ENCODE assay signal across 7 cellular contexts in genomic region chr12:52119398-52120254, GRCh38. TPM values are rescaled to one million over a fixed set of nuclear protein-coding genes. Genes with fewer than 3 reads are reported as not detected.
DNase-seq lines count a peak whose midpoint lies in the region; ATAC-seq and TF ChIP-seq lines count a peak whose summit lies in the region.

No MANE protein-coding gene starts in this region.

- no peaks in the 10 kb centered on the region for H3K9me3 Mint-ChIP-seq in dendritic cell treated with granulocyte-macrophage colony-stimulating factor and Interleukin-4, amounts not matched to agents 40 ng/mL and 50 ng/mL, for 4 days
- no peaks in the 10 kb centered on the region for H3K9me3 Mint-ChIP-seq in nephron

- 30% methylated on average over 7 of the region's 23 CpGs; no CpG with 5 or more reads in 1 of the 2 experiments for WGBS in IMR-90 (ENCODE audit: extremely low coverage in 2 of 2, insufficient read length in 1 of 2), 2 experiments
- whole genome bisulfite sequencing in gastroesophageal sphincter (ENCODE audit: low coverage in 1 of 2), 2 donors = 37 to 60% methylated on average over 2 to 6 of the region's 23 CpGs

- no peak for ATAC-seq in IMR-90 (ENCODE audit: low read depth)
- ATAC-seq in T-helper 17 cell = peak; percentile 78
- ATAC-seq in gastroesophageal sphincter = no peak

- intact Hi-C loops in IMR-90 (cut with micrococcal nuclease) = no loop called here
- intact Hi-C loops in dendritic cell treated with granulocyte-macrophage colony-stimulating factor and Interleukin-4, amounts not matched to agents 40 ng/mL and 50 ng/mL, for 4 days (cut with micrococcal nuclease) = loop anchor here (2.0 to 5.0 kb wide), 2 partner anchors 15 to 37 kb away; no protein-coding TSS in a partner anchor

- in situ Hi-C loops in IMR-90 (cut with MboI; ENCODE audit: low sequenced_read_pairs) = loop anchor here (5.0 kb wide), 1 partner anchor 97 kb away; no protein-coding TSS in a partner anchor

- H3K9ac ChIP-seq in IMR-90 (ENCODE audit: low read depth, low read length) = no peak overlapping the region

- H3K4me1 Mint-ChIP-seq in T-helper 17 cell = peaks cover 9% of the 10 kb centered on the region
- peaks cover 46% of the 10 kb centered on the region for H3K4me1 Mint-ChIP-seq in dendritic cell treated with granulocyte-macrophage colony-stimulating factor and Interleukin-4, amounts not matched to agents 40 ng/mL and 50 ng/mL, for 4 days (ENCODE audit: low read depth)
- H3K4me1 Mint-ChIP-seq in nephron = peaks cover 17% of the 10 kb centered on the region

- H3K23ac ChIP-seq in IMR-90 (ENCODE audit: low read depth, low read length) = no peak overlapping the region

- H3K27me3 Mint-ChIP-seq in T-helper 17 cell (peaks cover 10% of the 10 kb centered on the region), nephron (ENCODE audit: low read depth) (peaks cover 59% of the 10 kb centered on the region)
- peaks cover 48% of the 10 kb centered on the region for H3K27me3 Mint-ChIP-seq in dendritic cell treated with granulocyte-macrophage colony-stimulating factor and Interleukin-4, amounts not matched to agents 40 ng/mL and 50 ng/mL, for 4 days

- peak; percentile 32; the same call in 1 of the 2 replicates for TF ChIP-seq CTCF in IMR-90 (conservative IDR thresholded peaks at IDR 0.05; ENCODE audit: low read depth, low read length)
- TF ChIP-seq CTCF in nephron (IDR thresholded peaks at IDR 0.05; ENCODE audit: unreplicated experiment in 3 of 3) = peak; percentile 44 to 62 (median 51)
- peak in 1 of 4 experiments; percentile 46 for TF ChIP-seq CTCF in gastroesophageal sphincter (IDR thresholded peaks at IDR 0.05)

- H4K5ac ChIP-seq in IMR-90 (ENCODE audit: low read depth, low read length) = no peak overlapping the region

- H3K4me1 ChIP-seq in IMR-90 (ENCODE audit: control insufficient read depth, insufficient read depth, low read length) (no peaks in the 10 kb centered on the region), gastroesophageal sphincter (peaks cover 0 to 11% (median 3%) of the 10 kb centered on the region in 3 donors)

- H3K27me3 ChIP-seq in IMR-90 (ENCODE audit: control insufficient read depth, insufficient read depth, low read length) = peaks cover 3% of the 10 kb centered on the region
- H3K27me3 ChIP-seq in gastroesophageal sphincter = peaks cover 61% of the 10 kb centered on the region

- no peak overlapping the region for H3K27ac ChIP-seq in IMR-90 (ENCODE audit: insufficient read depth, low read length)
- H3K27ac ChIP-seq in gastroesophageal sphincter = no peak overlapping the region

- H2BK20ac ChIP-seq in IMR-90 (ENCODE audit: low read depth, low read length) = no peak overlapping the region

- H3K18ac ChIP-seq in IMR-90 (ENCODE audit: low read depth, low read length) = no peak overlapping the region

- H3K4ac ChIP-seq in IMR-90 (ENCODE audit: low read depth, low read length) = no peak overlapping the region

- TF ChIP-seq RAD21 in IMR-90 (IDR thresholded peaks at IDR 0.05; ENCODE audit: low read length) = no peak

- DNase-seq in EL (peak; percentile 20), IMR-90 (no peak), T-helper 17 cell (peak in 2 of 3 donors; percentile 15 to 24), A172 (ENCODE audit: low spot score) (no peak)

- H4K20me1 ChIP-seq in IMR-90 (ENCODE audit: insufficient read depth, low read length) = no peaks in the 10 kb centered on the region

- H3K4me3 Mint-ChIP-seq in T-helper 17 cell (peak overlapping the region; percentile 41), nephron (no peak overlapping the region)
- peak overlapping the region; percentile 37 for H3K4me3 Mint-ChIP-seq in dendritic cell treated with granulocyte-macrophage colony-stimulating factor and Interleukin-4, amounts not matched to agents 40 ng/mL and 50 ng/mL, for 4 days

- H2AK5ac ChIP-seq in IMR-90 (ENCODE audit: low read depth, low read length) = no peak overlapping the region

- H2BK120ac ChIP-seq in IMR-90 (ENCODE audit: low read depth, low read length) = no peak overlapping the region

- H3K27ac Mint-ChIP-seq in T-helper 17 cell (peak overlapping the region; percentile 47), nephron (peak overlapping the region in 2 of 3 experiments; percentile 65 to 96)
- peak overlapping the region; percentile 68 for H3K27ac Mint-ChIP-seq in dendritic cell treated with granulocyte-macrophage colony-stimulating factor and Interleukin-4, amounts not matched to agents 40 ng/mL and 50 ng/mL, for 4 days

- no peaks in the 10 kb centered on the region for H3K36me3 ChIP-seq in IMR-90 (ENCODE audit: control insufficient read depth, insufficient read depth, low read length)
- H3K36me3 ChIP-seq in gastroesophageal sphincter = no peaks in the 10 kb centered on the region

- no peaks in the 10 kb centered on the region for H3K9me1 ChIP-seq in IMR-90 (ENCODE audit: insufficient read depth, low read length)

- peak overlapping the region; percentile 2 for H2AFZ ChIP-seq in IMR-90 (replicated peaks; ENCODE audit: low read length, poor library complexity)

- no peaks in the 10 kb centered on the region for H3K9me3 ChIP-seq in IMR-90 (ENCODE audit: control insufficient read depth, insufficient read depth, low read length)
- no peaks in the 10 kb centered on the region for H3K9me3 ChIP-seq in T-helper 17 cell (ENCODE audit: control insufficient read depth, low read length, poor library complexity, severe bottlenecking)
- H3K9me3 ChIP-seq in gastroesophageal sphincter = no peaks in the 10 kb centered on the region

- H4K8ac ChIP-seq in IMR-90 (ENCODE audit: low read depth in 2 of 2, low read length in 2 of 2) = no peak overlapping the region

- H2BK15ac ChIP-seq in IMR-90 (ENCODE audit: low read depth, low read length) = no peak overlapping the region

- TF ChIP-seq EP300 in gastroesophageal sphincter (IDR thresholded peaks at IDR 0.05) = no peak

- H2BK5ac ChIP-seq in IMR-90 (ENCODE audit: low read depth, low read length, poor library complexity, severe bottlenecking) = no peak overlapping the region

- no peak overlapping the region for H3K56ac ChIP-seq in IMR-90 (ENCODE audit: extremely low read depth, insufficient read depth, low read length)

- H3K4me3 ChIP-seq in IMR-90 (ENCODE audit: insufficient read depth, low read depth, low read length) (no peak overlapping the region), gastroesophageal sphincter (no peak overlapping the region)

- no peak overlapping the region for H3K4me2 ChIP-seq in IMR-90 (ENCODE audit: low read depth, low read length)

- TF ChIP-seq POLR2A in IMR-90 (IDR thresholded peaks at IDR 0.05; ENCODE audit: low read depth, low read length) = no peak
- TF ChIP-seq POLR2A in gastroesophageal sphincter (IDR thresholded peaks at IDR 0.05) = no peak

- no peak overlapping the region for H2AK9ac ChIP-seq in IMR-90 (replicated peaks; ENCODE audit: low read depth, low read length, poor library complexity)

- BruUV-seq in IMR-90 (replicated peaks; lab: Mats Ljungman, UMichigan) = no TSS peak

- no peak overlapping the region for H4K91ac ChIP-seq in IMR-90 (ENCODE audit: insufficient read depth, low read depth, low read length)

- no peak overlapping the region for H3K14ac ChIP-seq in IMR-90 (replicated peaks; ENCODE audit: low read depth, low read length)

- CTCF ChIA-PET in IMR-90 (lab: Yijun Ruan, JAX) = interaction anchor here (4.9 kb wide), 1 partner anchor 94 kb away, joined by 35 read pairs; no protein-coding TSS in a partner anchor

- POLR2A ChIA-PET in IMR-90 (lab: Charles Lee; ENCODE audit: unreplicated experiment) = no interaction called here

- H3K36me3 Mint-ChIP-seq in T-helper 17 cell (ENCODE audit: low read depth) (no peaks in the 10 kb centered on the region), nephron (ENCODE audit: low read depth) (no peaks in the 10 kb centered on the region)
- no peaks in the 10 kb centered on the region for H3K36me3 Mint-ChIP-seq in dendritic cell treated with granulocyte-macrophage colony-stimulating factor and Interleukin-4, amounts not matched to agents 40 ng/mL and 50 ng/mL, for 4 days (ENCODE audit: low read depth)

- dilution Hi-C loops in IMR-90 (cut with HindIII; ENCODE audit: low sequenced_read_pairs, unreplicated experiment) = no loop called here

- H3K79me1 ChIP-seq in IMR-90 (ENCODE audit: low read depth in 1 of 2, low read length in 2 of 2) = no peaks in the 10 kb centered on the region

TF ChIP-seq in IMR-90, 13 proteins besides CTCF, POLR2A, EP300 and RAD21 (continues in another document):
- TF ChIP-seq MAZ (IDR thresholded peaks at IDR 0.05; ENCODE audit: borderline replicate concordance, low read depth, low read length) = no peak
- no peak for TF ChIP-seq CEBPB (IDR thresholded peaks at IDR 0.05; ENCODE audit: low read depth, low read length)
- TF ChIP-seq FOS (IDR thresholded peaks at IDR 0.05; ENCODE audit: low read depth, low read length) = no peak
- TF ChIP-seq MAFK (IDR thresholded peaks at IDR 0.05; ENCODE audit: low read depth, low read length) = no peak
- no peak for TF ChIP-seq CHD1 (IDR thresholded peaks at IDR 0.05; ENCODE audit: low read depth, low read length)
- no peak for TF ChIP-seq USF2 (IDR thresholded peaks at IDR 0.05; ENCODE audit: low read depth, low read length)
- no peak for TF ChIP-seq NFE2L2 (IDR thresholded peaks at IDR 0.05; ENCODE audit: low read depth, low read length)
- TF ChIP-seq SMC3 (IDR thresholded peaks at IDR 0.05; ENCODE audit: low read depth, low read length) = no peak
- no peak for TF ChIP-seq RCOR1 (IDR thresholded peaks at IDR 0.05; ENCODE audit: insufficient replicate concordance, low read length)
- TF ChIP-seq RFX5 (IDR thresholded peaks at IDR 0.05; ENCODE audit: low read depth, low read length) = no peak

RNA-seq across cellular contexts. Expression of gene SMIM41, which starts 40.1 kb away (rescaled TPM):
- total RNA-seq in IMR-90 (2012; rRNA removed) (not detected in 2 replicates), T-helper 17 cell (not detected), gastroesophageal sphincter (10 to 100 TPM in 1 of 4 donors, 1 to 10 TPM in 3; 4.0 to 12.8 (median 4.6) TPM)
- not detected in 2 replicates for polyA plus RNA-seq in IMR-90 (2012; rRNA removed)
- 0.04 and 0.17 TPM in 2 replicates for polyA plus RNA-seq in IMR-90 (2012; cell fraction: cytosol; rRNA removed)
- 0.14 and 0.45 TPM in 2 replicates for polyA plus RNA-seq in IMR-90 (2012; cell fraction: nucleus; rRNA removed; ENCODE audit: low replicate concordance)
- total RNA-seq in A172 (2014; rRNA removed; shearing (Covaris generic)) = not detected in 2 replicates

RNA-seq across cellular contexts. Expression of gene ATG101, which starts 49.8 kb away (rescaled TPM):
- total RNA-seq in IMR-90 (2012; rRNA removed) (158 and 167 TPM in 2 replicates), T-helper 17 cell (10 to 100 TPM; 22.0 to 30.2 TPM), gastroesophageal sphincter (10 to 100 TPM; 36.7 to 60.2 (median 52.6) TPM)
- polyA plus RNA-seq in IMR-90 (2012; rRNA removed) = 93.9 and 113 TPM in 2 replicates
- polyA plus RNA-seq in IMR-90 (2012; cell fraction: cytosol; rRNA removed) = 181 and 193 TPM in 2 replicates
- polyA plus RNA-seq in IMR-90 (2012; cell fraction: nucleus; rRNA removed; ENCODE audit: low replicate concordance) = 267 and 321 TPM in 2 replicates
- 70.3 and 74.7 TPM in 2 replicates for total RNA-seq in A172 (2014; rRNA removed; shearing (Covaris generic))

Comparison
In these comparisons a context has a peak if more than half of its experiments do, and no peak if none do; other contexts are left out.
1. DNase-seq: peak in EL (single experiment) and T-helper 17 cell (2 of 3); none in IMR-90 (single experiment) and A172 (single experiment).
2. H3K4me3 Mint-ChIP-seq: peak in T-helper 17 cell (single experiment) and dendritic cell treated with granulocyte-macrophage colony-stimulating factor and Interleukin-4, amounts not matched to agents 40 ng/mL and 50 ng/mL, for 4 days (single experiment); none in nephron (0 of 3).
3. Peak in every context shown above with its lines, with median percentiles within 50 percentile points of each other: H3K27ac Mint-ChIP-seq.